In genomic region chr14:95265106-95266094, GRCh38 we compare ENCODE assay signal across 8 cellular contexts. TPM values are rescaled to one million over a fixed set of nuclear protein-coding genes. Genes with fewer than 3 reads are reported as not detected.
DNase-seq lines count a peak whose midpoint lies in the region; ATAC-seq lines count a peak whose summit lies in the region.

No MANE protein-coding gene starts in this region.

- H3K27ac Mint-ChIP-seq in activated naive CD4-positive, alpha-beta T cell treated with anti-CD3 and anti-CD28 coated beads, Interleukin-2, amount 10 ng/mL, durations not matched to agents 7 days and 5 days: peak overlapping the region; percentile 2

- H3K4me3 Mint-ChIP-seq in activated naive CD4-positive, alpha-beta T cell treated with anti-CD3 and anti-CD28 coated beads, Interleukin-2, amount 10 ng/mL, durations not matched to agents 7 days and 5 days: no peak overlapping the region

- no peaks in the 10 kb centered on the region for H3K36me3 Mint-ChIP-seq in activated naive CD4-positive, alpha-beta T cell treated with anti-CD3 and anti-CD28 coated beads, Interleukin-2, amount 10 ng/mL, durations not matched to agents 7 days and 5 days

- 46% methylated on average over 12 of the region's 12 CpGs for WGBS in right cardiac atrium

- H3K9me3 Mint-ChIP-seq in activated naive CD4-positive, alpha-beta T cell treated with anti-CD3 and anti-CD28 coated beads, Interleukin-2, amount 10 ng/mL, durations not matched to agents 7 days and 5 days: no peaks in the 10 kb centered on the region

- intact Hi-C loops in right cardiac atrium (cut with DNase I): no loop called here

- CTCF ChIA-PET in activated naive CD4-positive, alpha-beta T cell treated with anti-CD3 and anti-CD28 coated beads, Interleukin-2, amount 10 ng/mL, durations not matched to agents 7 days and 5 days (lab: Charles Lee): no interaction called here

- DNase-seq in COLO668 (lab: John Stamatoyannopoulos, UW; ENCODE audit: unreplicated experiment) (peak; percentile 81), NCI-H69 (lab: John Stamatoyannopoulos, UW) (peak; percentile 86), right cardiac atrium (no peak), GDM1 (lab: John Stamatoyannopoulos, UW) (no peak)
- DNase-seq in activated naive CD4-positive, alpha-beta T cell treated with anti-CD3 and anti-CD28 coated beads, Interleukin-2, amount 10 ng/mL, durations not matched to agents 7 days and 5 days: peak; percentile 51
- DNase-seq in stimulated activated CD4-positive, alpha-beta T cell treated with anti-CD3 and anti-CD28 coated beads, Interleukin-12 subunit alpha, Interleukin-12 subunit beta, amount 100 ng/mL, for 48 hours (ENCODE audit: low read depth in 2 of 3, low spot score in 1 of 3): peak; percentile 36 to 54 (median 53)

- H3K4me1 Mint-ChIP-seq in activated naive CD4-positive, alpha-beta T cell treated with anti-CD3 and anti-CD28 coated beads, Interleukin-2, amount 10 ng/mL, durations not matched to agents 7 days and 5 days: peaks cover 34% of the 10 kb centered on the region

- H3K9me3 ChIP-seq in right cardiac atrium (ENCODE audit: control insufficient read depth, low read length): no peaks in the 10 kb centered on the region

- no peaks in the 10 kb centered on the region for H3K27me3 ChIP-seq in right cardiac atrium (ENCODE audit: control insufficient read depth, insufficient read depth)

- no peak overlapping the region for H3K27ac ChIP-seq in right cardiac atrium (ENCODE audit: low read length)

- peaks cover 11% of the 10 kb centered on the region for H3K4me1 ChIP-seq in right cardiac atrium (ENCODE audit: control insufficient read depth, insufficient read depth, low read length)

- H3K27me3 Mint-ChIP-seq in activated naive CD4-positive, alpha-beta T cell treated with anti-CD3 and anti-CD28 coated beads, Interleukin-2, amount 10 ng/mL, durations not matched to agents 7 days and 5 days: peaks cover 4% of the 10 kb centered on the region

- H3K4me3 ChIP-seq in right cardiac atrium (ENCODE audit: low read length): no peak overlapping the region

- ATAC-seq in GM19324 (IDR thresholded peaks at IDR 0.05; ENCODE audit: low FRiP score, unreplicated experiment) (peak; percentile 84), HG03342 (IDR thresholded peaks at IDR 0.05; ENCODE audit: unreplicated experiment) (peak; percentile 94), right cardiac atrium (peak; percentile 58 to 78)

RNA-seq across cellular contexts. Expression of gene CLMN, which starts 54.3 kb away (rescaled TPM):
- total RNA-seq in right cardiac atrium: 1 to 10 TPM; 6.4 to 9.1 (median 7.4) TPM
- 3.1 TPM for polyA plus RNA-seq in right cardiac atrium

Comparison
In these comparisons a context has a peak if more than half of its experiments do, and no peak if none do; other contexts are left out.
1. DNase-seq: peak in COLO668 (single experiment), NCI-H69 (single experiment), activated naive CD4-positive, alpha-beta T cell treated with anti-CD3 and anti-CD28 coated beads, Interleukin-2, amount 10 ng/mL, durations not matched to agents 7 days and 5 days (single experiment) and stimulated activated CD4-positive, alpha-beta T cell treated with anti-CD3 and anti-CD28 coated beads, Interleukin-12 subunit alpha, Interleukin-12 subunit beta, amount 100 ng/mL, for 48 hours (3 of 3); none in right cardiac atrium (0 of 3) and GDM1 (single experiment).
2. Peak in every context shown above with its lines, with median percentiles within 50 percentile points of each other: ATAC-seq.